Comparison of ENCODE assay signal across 15 cellular contexts in the genomic region with DNA sequence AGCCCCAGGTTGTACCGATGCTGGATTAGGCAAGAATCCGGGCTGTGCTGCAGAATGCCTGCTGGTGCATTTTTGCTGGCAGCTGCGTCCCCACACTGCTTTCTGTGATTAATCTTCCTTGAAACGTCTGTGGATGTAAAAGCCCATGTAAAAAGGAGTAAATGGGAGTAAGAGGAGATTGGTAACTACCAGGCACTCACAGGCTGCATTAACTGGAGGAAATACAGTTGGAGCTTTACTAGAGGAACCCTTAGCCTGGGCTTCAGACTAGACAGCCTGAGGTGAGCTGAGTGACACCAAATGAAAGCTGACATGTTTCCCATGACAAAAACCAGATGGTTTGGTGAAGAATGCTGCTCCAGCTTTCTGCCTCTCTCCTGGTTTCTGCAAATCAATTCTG.
"Had no signal": no experiment of that assay in that cellular context is flagged by ENCODE, and none has a peak within 500 bp of the region (broad histone marks: within the 10 kb centered on the region; RNA-seq: fewer than 3 reads in every experiment).

No MANE protein-coding gene starts in this region.

- H3K4me3 Mint-ChIP-seq: activated T-cell treated with anti-CD3 and anti-CD28 coated beads, Interleukin-2, amount 50 U/mL, for 72 hours; mesothelial cell of epicardium; natural killer cell treated with Interleukin-12 subunit alpha and Interleukin-12 subunit beta and Interleukin-15 and Interleukin-18, amount 100 ng/mL, for 72 hours; T-helper 1 cell treated with Interleukin-12 subunit alpha and Interleukin-12 subunit beta and Interleukin-4 antibody, amounts not matched to agents 30 μg/mL and 1 μg/mL, for 36 hours had no signal

- H3K27ac Mint-ChIP-seq: activated T-cell treated with anti-CD3 and anti-CD28 coated beads, Interleukin-2, amount 50 U/mL, for 72 hours; mesothelial cell of epicardium; natural killer cell treated with Interleukin-12 subunit alpha and Interleukin-12 subunit beta and Interleukin-15 and Interleukin-18, amount 100 ng/mL, for 72 hours; T-helper 1 cell treated with Interleukin-12 subunit alpha and Interleukin-12 subunit beta and Interleukin-4 antibody, amounts not matched to agents 30 μg/mL and 1 μg/mL, for 36 hours had no signal

- DNase-seq: activated CD4-positive, CD25-positive, alpha-beta regulatory T cell treated with anti-CD3 and anti-CD28 coated beads, Interleukin-2, amount 50 U/mL, for 72 hours; activated CD8-positive, alpha-beta memory T cell treated with anti-CD3 and anti-CD28 coated beads for 24 hours; activated CD8-positive, alpha-beta memory T cell treated with anti-CD3 and anti-CD28 coated beads, Interleukin-2, amount 50 U/mL, for 48 hours; activated effector memory CD4-positive, alpha-beta T cell treated with anti-CD3 and anti-CD28 coated beads, Interleukin-2, amount 50 U/mL, for 16 hours; activated naive CD4-positive, alpha-beta T cell treated with anti-CD3 and anti-CD28 coated beads, Interleukin-2, amount 50 U/mL, for 16 hours; activated T-cell treated with anti-CD3 and anti-CD28 coated beads, Interleukin-2, amount 50 U/mL, for 72 hours; cerebellar nuclear complex; effector CD4-positive, alpha-beta T cell; left cardiac atrium; lower lobe of right lung; occipital lobe; stimulated activated naive CD8-positive, alpha-beta T cell treated with anti-CD3 and anti-CD28 coated beads, Interleukin-15, Interleukin-2, amounts not matched to agents 100 U/mL and 50 U/mL, for 24 hours had no signal

- H3K9me3 Mint-ChIP-seq: natural killer cell treated with Interleukin-12 subunit alpha and Interleukin-12 subunit beta and Interleukin-15 and Interleukin-18, amount 100 ng/mL, for 72 hours; T-helper 1 cell treated with Interleukin-12 subunit alpha and Interleukin-12 subunit beta and Interleukin-4 antibody, amounts not matched to agents 30 μg/mL and 1 μg/mL, for 36 hours had no signal

- H3K36me3 Mint-ChIP-seq: natural killer cell treated with Interleukin-12 subunit alpha and Interleukin-12 subunit beta and Interleukin-15 and Interleukin-18, amount 100 ng/mL, for 72 hours had no signal
